In the genomic region with DNA sequence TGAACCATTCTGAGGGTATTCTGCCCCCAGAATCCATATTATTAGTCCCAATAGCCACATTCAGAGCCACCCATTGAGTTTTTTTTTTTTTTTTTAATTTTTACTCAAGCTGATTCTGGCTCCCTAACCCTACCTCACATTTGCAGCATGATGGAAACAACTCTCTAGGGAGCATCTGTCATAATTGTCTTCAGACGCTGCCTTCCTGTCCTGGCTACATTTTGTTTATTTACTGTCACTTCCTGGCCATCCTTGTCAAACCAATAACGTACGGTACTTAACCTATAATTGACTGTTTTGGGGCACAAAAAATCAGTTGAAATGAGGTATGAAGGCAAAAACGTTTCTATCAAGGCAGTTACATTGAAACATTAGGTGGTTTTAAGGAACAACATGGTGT, we compare ENCODE assay signal across 8 cellular contexts. TPM values are rescaled to one million over a fixed set of nuclear protein-coding genes. Genes with fewer than 3 reads are reported as not detected.
DNase-seq lines count a peak whose midpoint lies in the region; ATAC-seq and TF ChIP-seq lines count a peak whose summit lies in the region.

No MANE protein-coding gene starts in this region.

- H2AFZ ChIP-seq in OCI-LY7 (ENCODE audit: low read length), result peak overlapping the region; percentile 97

- TF ChIP-seq POLR2A in vagina (IDR thresholded peaks at IDR 0.05), result no peak
- no peak for TF ChIP-seq POLR2A in lower leg skin (IDR thresholded peaks at IDR 0.05)

- 31% methylated on average over 4 of the region's 4 CpGs for WGBS in right cardiac atrium
- 32 to 36% methylated on average over 4 of the region's 4 CpGs for WGBS in lower leg skin, 2 donors

- H3K4me1 ChIP-seq in right cardiac atrium (ENCODE audit: control insufficient read depth, insufficient read depth, low read length) (peaks cover 2% of the 10 kb centered on the region), OCI-LY7 (ENCODE audit: insufficient read depth, low read length, poor library complexity, severe bottlenecking) (peaks cover 64% of the 10 kb centered on the region), vagina (peaks cover 32% of the 10 kb centered on the region)

- no peaks in the 10 kb centered on the region for H3K79me2 ChIP-seq in OCI-LY7 (ENCODE audit: insufficient read depth, low read depth, low read length)

- TF ChIP-seq CTCF in OCI-LY7 (conservative IDR thresholded peaks at IDR 0.05; ENCODE audit: low read length) (no peak), foreskin fibroblast (IDR thresholded peaks at IDR 0.05; ENCODE audit: low read depth, low read length) (no peak), vagina (IDR thresholded peaks at IDR 0.05) (no peak), lower leg skin (IDR thresholded peaks at IDR 0.05) (no peak)

- H3K27ac ChIP-seq in right cardiac atrium (ENCODE audit: low read length) (no peak overlapping the region), OCI-LY7 (ENCODE audit: low read depth, low read length, poor library complexity, severe bottlenecking) (peak overlapping the region; percentile 62), vagina (peak overlapping the region; percentile 77)

- H3K36me3 ChIP-seq in OCI-LY7 (ENCODE audit: insufficient read depth, low read length) (no peaks in the 10 kb centered on the region), vagina (no peaks in the 10 kb centered on the region)

- H3K9me2 ChIP-seq in OCI-LY7 (ENCODE audit: insufficient read depth, low read length), result no peaks in the 10 kb centered on the region

- H3K4me3 ChIP-seq in right cardiac atrium (ENCODE audit: low read length) (peak overlapping the region; percentile 24), OCI-LY7 (ENCODE audit: low read depth, low read length, poor library complexity, severe bottlenecking) (peak overlapping the region; percentile 64), foreskin fibroblast (ENCODE audit: low read depth in 1 of 2, low read length in 2 of 2) (peak overlapping the region; percentile 45 to 71), vagina (no peak overlapping the region), lower leg skin (ENCODE audit: low read depth, poor library complexity, severe bottlenecking) (no peak overlapping the region)

- intact Hi-C loops in right cardiac atrium (cut with DNase I), result loop anchor here in 2 of 4 donors (10.0 kb wide), 2 partner anchors 88 to 98 kb away; a partner anchor contains a TSS
- intact Hi-C loops in Right ventricle myocardium superior (cut with DNase I), result loop anchor here (10.0 kb wide), 1 partner anchor 148 kb away; a partner anchor contains a TSS
- intact Hi-C loops in OCI-LY7 (cut with micrococcal nuclease; ENCODE audit: unreplicated experiment), result loop anchor here (5.0 kb wide), 1 partner anchor 865 kb away; a partner anchor contains a TSS
- intact Hi-C loops in vagina (cut with DNase I), result no loop called here
- intact Hi-C loops in lower leg skin (cut with DNase I; ENCODE audit: low total_unique reads), result no loop called here

- ATAC-seq in right cardiac atrium (no peak), Right ventricle myocardium superior (ENCODE audit: poor library complexity) (no peak), esophagus mucosa (no peak)

- H4K20me1 ChIP-seq in OCI-LY7 (ENCODE audit: insufficient read depth, low read length), result no peaks in the 10 kb centered on the region

- DNase-seq in right cardiac atrium (no peak), Right ventricle myocardium superior (no peak), OCI-LY7 (ENCODE audit: low spot score) (peak; percentile 53), foreskin fibroblast (peak in 1 of 2 donors; percentile 19), vagina (ENCODE audit: extremely low spot score in 2 of 2) (no peak), NCI-H82 treated with DMSO at 0.1 percent for 48 hours (lab: John Stamatoyannopoulos, UW; ENCODE audit: unreplicated experiment) (no peak), lower leg skin (ENCODE audit: low spot score in 2 of 2) (no peak)

- H3K4me2 ChIP-seq in OCI-LY7 (ENCODE audit: low read length), result peak overlapping the region; percentile 76

- POLR2A ChIA-PET in OCI-LY7 (lab: Charles Lee), result interaction anchor here (0.5 to 6.0 kb wide), 4 partner anchors 12 to 439 kb away, joined by 3 to 36 read pairs (median 4); no protein-coding TSS in a partner anchor

- no TSS peak for BruUV-seq in OCI-LY7 (replicated peaks; lab: Mats Ljungman, UMichigan)

- H3K27me3 ChIP-seq in right cardiac atrium (ENCODE audit: control insufficient read depth, insufficient read depth), result no peaks in the 10 kb centered on the region
- no peaks in the 10 kb centered on the region for H3K27me3 ChIP-seq in vagina

- CTCF ChIA-PET in OCI-LY7 (lab: Charles Lee; ENCODE audit: unreplicated experiment), result interaction anchor here (1.0 kb wide), 1 partner anchor 10 kb away, joined by 3 read pairs; no protein-coding TSS in a partner anchor

- H3K9me3 ChIP-seq in right cardiac atrium (ENCODE audit: control insufficient read depth, low read length) (no peaks in the 10 kb centered on the region), OCI-LY7 (ENCODE audit: low read length) (no peaks in the 10 kb centered on the region), vagina (no peaks in the 10 kb centered on the region)

RNA-seq across cellular contexts. Expression of a gene that starts 2.1 kb away (rescaled TPM):
- 10 to 100 TPM; 12.0 to 23.5 (median 16.7) TPM for total RNA-seq in right cardiac atrium
- polyA plus RNA-seq in right cardiac atrium, result 2.7 TPM
- total RNA-seq in Right ventricle myocardium superior, result 10.9 TPM
- 2.8 and 3.4 TPM in 2 replicates for total RNA-seq in OCI-LY7 (2014; rRNA removed; shearing (Covaris generic))
- total RNA-seq in OCI-LY7 (2022), result 3.3 and 4.6 TPM in 2 replicates
- 6.6 TPM for total RNA-seq in vagina
- total RNA-seq in esophagus mucosa, result 4.1 TPM
- 10 to 100 TPM in 1 of 4 donors, 1 to 10 TPM in 3; 2.5 to 12.0 (median 3.8) TPM for total RNA-seq in lower leg skin

RNA-seq across cellular contexts. Expression of a gene that starts 28.8 kb away (rescaled TPM):
- 10 to 100 TPM; 30.6 to 38.2 (median 33.3) TPM for total RNA-seq in right cardiac atrium
- polyA plus RNA-seq in right cardiac atrium, result 7.3 TPM
- 25.2 TPM for total RNA-seq in Right ventricle myocardium superior
- 27.6 and 44.0 TPM in 2 replicates for total RNA-seq in OCI-LY7 (2014; rRNA removed; shearing (Covaris generic))
- total RNA-seq in OCI-LY7 (2022), result 78.0 and 81.7 TPM in 2 replicates
- 21.4 TPM for total RNA-seq in vagina
- 46.7 TPM for total RNA-seq in esophagus mucosa
- 10 to 100 TPM; 21.3 to 52.3 (median 32.0) TPM for total RNA-seq in lower leg skin

Comparison
In these comparisons a context has a peak if more than half of its experiments do, and no peak if none do; other contexts are left out.
1. H3K4me3 ChIP-seq: peak in right cardiac atrium (single experiment), OCI-LY7 (single experiment) and foreskin fibroblast (2 of 2); none in vagina (0 of 2) and lower leg skin (single experiment).
2. intact Hi-C loops: an anchor here in Right ventricle myocardium superior (10.0 kb wide) and OCI-LY7 (5.0 kb wide); none called in vagina and lower leg skin.